In genomic region chr4:82900335-82901128, GRCh38 we compare ENCODE assay signal across 1 cellular context.
A peak's percentile ranks its signal among the peaks of the same experiment; 100 is the strongest.
TF ChIP-seq lines count a peak whose summit lies in the region.

Gene THAP9 (plus strand): TSS chr4:82900735. CDS start chr4:82900803, 68 bp downstream.

TF ChIP-seq in K562, 482 proteins besides CTCF, POLR2A, EP300 and RAD21 (continued from another document):
- no peak for TF ChIP-seq ARID3B (CRISPR knock-in tag; IDR thresholded peaks at IDR 0.05; ENCODE audit: borderline replicate concordance)
- peak; percentile 10 to 91; a peak in 2 of 4 replicates for TF ChIP-seq FOXA3 (CRISPR knock-in tag; conservative IDR thresholded peaks at IDR 0.05 in 1 of 2, IDR thresholded peaks at IDR 0.05 in 1 of 2)
- TF ChIP-seq ZZZ3 (IDR thresholded peaks at IDR 0.05): peak; percentile 97
- TF ChIP-seq TAF1 (IDR thresholded peaks at IDR 0.05; ENCODE audit: control insufficient read depth, extremely low read depth, insufficient read depth, low read length, severe bottlenecking): peak; percentile 94
- TF ChIP-seq CBX3 (IDR thresholded peaks at IDR 0.05; ENCODE audit: borderline replicate concordance in 1 of 2, low read length in 2 of 2): peak in 1 of 2 experiments; percentile 45; a peak in 1 of 3 replicates
- no peak for TF ChIP-seq RUNX1 (IDR thresholded peaks at IDR 0.05; ENCODE audit: low read depth)
- TF ChIP-seq TAF15 (IDR thresholded peaks at IDR 0.05; ENCODE audit: low read depth, low read length): no peak
- peak; percentile 95 for TF ChIP-seq LCOR (CRISPR knock-in tag; IDR thresholded peaks at IDR 0.05)
- peak; percentile 76 for TF ChIP-seq CHD1 (IDR thresholded peaks at IDR 0.05; ENCODE audit: low read length)
- no peak for TF ChIP-seq ZNF551 (CRISPR knock-in tag; IDR thresholded peaks at IDR 0.05)
- TF ChIP-seq PKNOX1 (IDR thresholded peaks at IDR 0.05): peak; percentile 95
- TF ChIP-seq L3MBTL2 (IDR thresholded peaks at IDR 0.05): peak; percentile 95
- TF ChIP-seq SIX5 (IDR thresholded peaks at IDR 0.05; ENCODE audit: borderline replicate concordance in 1 of 2, insufficient read depth in 1 of 2, low read depth in 1 of 2, low read length in 2 of 2): no peak
- peak; percentile 85 for TF ChIP-seq NR2C2 (CRISPR knock-in tag; IDR thresholded peaks at IDR 0.05)
- TF ChIP-seq NR2C2 (tag; IDR thresholded peaks at IDR 0.05): peak; percentile 96
- TF ChIP-seq CSDE1 (IDR thresholded peaks at IDR 0.05): peak in 1 of 2 experiments; percentile 3; a peak in 1 of 4 replicates
- TF ChIP-seq ZNF57 (CRISPR knock-in tag; IDR thresholded peaks at IDR 0.05): no peak
- no peak for TF ChIP-seq MEF2A (IDR thresholded peaks at IDR 0.05; ENCODE audit: control insufficient read depth, low read depth, low read length)
- no peak for TF ChIP-seq CEBPB (tag; IDR thresholded peaks at IDR 0.05)
